17 cellular contexts compared by ENCODE assay signal in the genomic region with DNA sequence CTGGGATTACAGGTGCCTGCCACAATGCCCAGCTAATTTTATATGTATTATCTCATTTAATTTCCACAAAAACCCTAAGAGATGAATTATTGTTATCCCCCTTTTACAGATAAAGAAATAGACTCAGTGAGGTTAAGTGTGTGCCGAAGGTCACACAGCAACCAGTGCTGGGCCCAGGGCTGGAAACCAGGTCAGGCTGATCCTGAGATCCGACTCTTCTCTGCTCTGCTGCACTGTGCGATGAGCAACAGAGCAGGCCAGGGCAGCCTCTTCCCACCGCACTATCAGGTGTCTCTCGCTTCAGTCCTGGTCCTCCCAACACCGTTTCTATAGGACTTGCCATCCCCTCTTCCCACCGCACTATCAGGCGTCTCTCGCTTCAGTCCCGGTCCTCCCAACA.
"Had no signal": no experiment of that assay in that cellular context is flagged by ENCODE, and none has a peak within 500 bp of the region (broad histone marks: within the 10 kb centered on the region; RNA-seq: fewer than 3 reads in every experiment).

No MANE protein-coding gene starts in this region.

- H3K9me3 ChIP-seq: thyroid gland had no signal

- H3K4me3 ChIP-seq: cardiac muscle cell, lung, thyroid gland had no signal

- H3K9me3 Mint-ChIP-seq: nephron had no signal

- H3K27me3 ChIP-seq: cardiac muscle cell, thyroid gland had no signal

- H3K4me1 Mint-ChIP-seq: nephron had no signal

- ATAC-seq: left colon had no signal

- H3K36me3 ChIP-seq: cardiac muscle cell, thyroid gland, WERI-Rb-1 had no signal

- H3K4me3 Mint-ChIP-seq: activated naive CD8-positive, alpha-beta T cell; nephron had no signal

- FAIRE-seq: islet of Langerhans, urothelium cell line had no signal

- H3K27ac Mint-ChIP-seq: activated naive CD8-positive, alpha-beta T cell; nephron had no signal

- DNase-seq: activated CD4-positive, alpha-beta T cell treated with anti-CD3 and anti-CD28 coated beads for 1 hour; amniotic stem cell; foreskin fibroblast; hippocampal formation; left colon; nucleus accumbens; stimulated activated naive CD4-positive, alpha-beta T cell; T-helper 2 cell; thyroid gland; WERI-Rb-1 had no signal

- H3K27ac ChIP-seq: cardiac muscle cell, epithelial cell of prostate, thyroid gland, WERI-Rb-1 had no signal

- H3K4me1 ChIP-seq: thyroid gland had no signal
